In the genomic region with DNA sequence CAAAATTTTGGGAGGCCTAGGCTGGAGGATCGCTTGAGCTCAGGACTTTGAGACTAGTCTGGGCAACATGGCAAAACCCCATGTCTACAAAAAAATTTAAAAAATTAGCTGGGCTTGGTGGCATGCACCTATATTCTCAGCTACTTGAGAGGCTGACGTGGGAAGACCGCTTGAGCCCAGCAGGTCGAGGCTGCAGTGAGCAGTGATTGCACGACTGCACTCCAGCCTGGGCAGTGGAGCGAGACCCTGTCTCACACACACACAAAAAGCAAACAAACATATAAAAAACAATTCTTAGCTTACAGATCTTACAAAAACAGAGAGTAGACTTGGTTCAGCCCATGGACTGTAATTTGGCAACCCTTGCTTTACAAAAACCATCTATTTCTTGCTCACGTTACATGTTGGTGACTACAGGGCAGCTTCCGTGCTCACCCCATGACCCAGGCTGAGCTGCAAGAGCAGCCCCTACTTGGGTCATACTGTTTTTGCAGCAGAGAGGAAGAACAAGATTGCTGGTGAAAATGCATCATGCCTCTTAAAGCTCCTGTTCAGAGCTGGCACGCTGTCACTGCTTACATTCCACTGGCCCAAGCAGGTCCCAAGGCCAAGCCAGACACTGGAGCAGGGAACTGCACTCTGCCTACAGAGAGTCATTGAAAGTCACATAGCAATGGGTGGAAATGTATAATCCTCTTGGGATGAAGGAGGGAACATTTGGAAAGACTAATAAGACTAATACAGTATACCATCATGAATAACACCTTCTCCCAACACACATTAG, we compare ENCODE assay signal across 27 cellular contexts.
"Had no signal": no experiment of that assay in that cellular context is flagged by ENCODE, and none has a peak within 500 bp of the region (broad histone marks: within the 10 kb centered on the region; RNA-seq: fewer than 3 reads in every experiment).

No MANE protein-coding gene starts in this region.

- H3K4me1 Mint-ChIP-seq: natural killer cell had no signal

- H3K9me3 Mint-ChIP-seq: memory B cell; natural killer cell; neural crest cell; stimulated activated effector memory CD8-positive, alpha-beta T cell treated with anti-CD3 and anti-CD28 coated beads, Interleukin-12 subunit alpha, Interleukin-12 subunit beta, amount 100 ng/mL, for 72 hours had no signal

- H3K36me3 ChIP-seq: esophagus muscularis mucosa, gastroesophageal sphincter, heart left ventricle, prostate gland, right atrium auricular region, tibial nerve, upper lobe of left lung, uterus had no signal

- H3K4me2 ChIP-seq: hepatocyte had no signal

- H3K27me3 ChIP-seq: esophagus muscularis mucosa, foreskin keratinocyte, gastroesophageal sphincter, heart left ventricle, hepatocyte, right atrium auricular region, testis, tibial nerve, upper lobe of left lung, uterus had no signal

- H2AFZ ChIP-seq: hepatocyte had no signal

- H3K4me1 ChIP-seq: foreskin keratinocyte, prostate gland, right atrium auricular region, testis, tibial nerve, uterus had no signal

- DNase-seq: dermis blood vessel endothelial cell; effector memory CD4-positive, alpha-beta T cell; heart left ventricle; kidney; left ventricle myocardium superior; natural killer cell; nucleus accumbens; stimulated activated CD4-positive, alpha-beta T cell treated with anti-CD3 and anti-CD28 coated beads, Interleukin-15, amount 100 ng/mL, for 24 hours; stimulated activated CD4-positive, alpha-beta T cell treated with anti-CD3 and anti-CD28 coated beads, Interleukin-4, amount 100 ng/mL, for 1 hour; stimulated activated naive CD8-positive, alpha-beta T cell treated with anti-CD3 and anti-CD28 coated beads, Interleukin-15, Interleukin-2, amounts not matched to agents 100 U/mL and 50 U/mL, for 24 hours; substantia nigra; testis; upper lobe of left lung; uterus had no signal

- H3K27ac Mint-ChIP-seq: memory B cell; natural killer cell; stimulated activated effector memory CD8-positive, alpha-beta T cell treated with anti-CD3 and anti-CD28 coated beads, Interleukin-12 subunit alpha, Interleukin-12 subunit beta, amount 100 ng/mL, for 72 hours had no signal

- H3K27ac ChIP-seq: coronary artery, esophagus muscularis mucosa, foreskin keratinocyte, gastroesophageal sphincter, heart left ventricle, hepatocyte, prostate gland, right atrium auricular region, skin epidermis, testis, tibial nerve, upper lobe of left lung, uterus had no signal

- H3K36me3 Mint-ChIP-seq: memory B cell; natural killer cell; stimulated activated effector memory CD8-positive, alpha-beta T cell treated with anti-CD3 and anti-CD28 coated beads, Interleukin-12 subunit alpha, Interleukin-12 subunit beta, amount 100 ng/mL, for 72 hours had no signal

- H3K4me3 Mint-ChIP-seq: memory B cell; natural killer cell; neural crest cell; stimulated activated effector memory CD8-positive, alpha-beta T cell treated with anti-CD3 and anti-CD28 coated beads, Interleukin-12 subunit alpha, Interleukin-12 subunit beta, amount 100 ng/mL, for 72 hours had no signal

- H3K4me3 ChIP-seq: coronary artery, esophagus muscularis mucosa, gastroesophageal sphincter, heart left ventricle, hepatocyte, lung, prostate gland, right atrium auricular region, skin epidermis, testis, tibial nerve, upper lobe of left lung, uterus had no signal

- ATAC-seq: foreskin keratinocyte; gastroesophageal sphincter; heart left ventricle; left ventricle myocardium superior; natural killer cell; stimulated activated naive CD8-positive, alpha-beta T cell treated with anti-CD3 and anti-CD28 coated beads, Interleukin-15, Interleukin-2, amounts not matched to agents 100 U/mL and 50 U/mL, for 24 hours had no signal

- H3K9me3 ChIP-seq: esophagus muscularis mucosa, gastroesophageal sphincter, heart left ventricle, prostate gland, right atrium auricular region, testis, tibial nerve, upper lobe of left lung, uterus had no signal
